1 cellular context compared by ENCODE assay signal in genomic region chr22:39739338-39740027, GRCh38.
TF ChIP-seq lines count a peak whose summit lies in the region.

No MANE protein-coding gene starts in this region.

TF ChIP-seq in H1, 55 proteins besides CTCF, POLR2A, EP300 and RAD21:
- no peak for TF ChIP-seq CHD7 (IDR thresholded peaks at IDR 0.05; ENCODE audit: insufficient replicate concordance, low read length)
- no peak for TF ChIP-seq SAP30 (IDR thresholded peaks at IDR 0.05; ENCODE audit: insufficient read depth, insufficient replicate concordance, low read length)
- TF ChIP-seq MAFK (IDR thresholded peaks at IDR 0.05; ENCODE audit: low read depth, low read length), result 0 out of 2 replicates have a peak, but pooled peaks have one; percentile 36
- TF ChIP-seq JUND (IDR thresholded peaks at IDR 0.05; ENCODE audit: low read length), result no peak
- no peak for TF ChIP-seq E2F6 (IDR thresholded peaks at IDR 0.05)
